In the genomic region with DNA sequence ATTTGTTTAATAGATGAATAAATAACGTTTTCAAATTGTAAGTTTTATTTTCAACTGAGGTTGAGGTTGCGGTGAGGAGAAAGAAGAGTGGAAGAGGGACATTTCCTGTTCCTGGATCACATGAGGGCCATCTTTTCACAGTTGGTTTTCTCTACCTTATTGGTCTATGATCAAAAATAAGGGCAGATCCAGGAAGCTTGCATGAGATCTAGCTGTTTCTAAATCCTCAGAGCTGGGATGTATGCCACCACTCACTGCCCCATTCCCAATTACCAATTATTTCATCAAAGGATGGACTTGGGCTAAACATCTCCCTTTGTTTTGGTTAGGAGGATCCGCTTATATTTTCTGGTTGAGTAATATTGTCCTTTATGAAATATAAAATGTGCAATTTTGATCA, we compare ENCODE assay signal across 24 cellular contexts.
"Had no signal": no experiment of that assay in that cellular context is flagged by ENCODE, and none has a peak within 500 bp of the region (broad histone marks: within the 10 kb centered on the region; RNA-seq: fewer than 3 reads in every experiment).

No MANE protein-coding gene starts in this region.

- H3K9me3 ChIP-seq: stomach, suprapubic skin, testis, thoracic aorta, tibial artery, tibial nerve, transverse colon, upper lobe of left lung, upper lobe of right lung, uterus, vagina had no signal

- H3K4me1 ChIP-seq: stomach, testis, transverse colon, uterus, vagina had no signal

- ATAC-seq: stimulated activated effector memory CD8-positive, alpha-beta T cell treated with anti-CD3 and anti-CD28 coated beads, Interleukin-12 subunit alpha, Interleukin-12 subunit beta, amount 100 ng/mL, for 72 hours; stimulated activated memory B cell treated with anti-CD40 and anti-IgM and Interleukin-4, amounts not matched to agents 10 μg/mL and 1 μg/mL and 100 μg/mL, for 72 hours; stimulated activated naive B cell treated with anti-CD40 and anti-IgM and Interleukin-4, amounts not matched to agents 10 μg/mL and 1 μg/mL and 100 μg/mL, for 72 hours; stimulated activated naive CD8-positive, alpha-beta T cell treated with anti-CD3 and anti-CD28 coated beads, Interleukin-15, amount 100 ng/mL, for 72 hours; stimulated activated naive CD8-positive, alpha-beta T cell treated with anti-CD3 and anti-CD28 coated beads, Interleukin-15, Interleukin-2, amounts not matched to agents 100 U/mL and 50 U/mL, for 24 hours; upper lobe of right lung had no signal

- H3K36me3 ChIP-seq: stomach, suprapubic skin, thoracic aorta, tibial artery, tibial nerve, transverse colon, upper lobe of left lung, upper lobe of right lung, vagina had no signal

- H3K27me3 ChIP-seq: stomach, suprapubic skin, testis, tibial artery, tibial nerve, transverse colon, upper lobe of left lung, upper lobe of right lung, uterus, vagina had no signal

- H3K4me3 ChIP-seq: stomach, suprapubic skin, testis, thoracic aorta, tibial artery, tibial nerve, transverse colon, upper lobe of left lung, upper lobe of right lung, uterus, vagina had no signal

- H3K27ac ChIP-seq: stomach, suprapubic skin, testis, thoracic aorta, tibial artery, tibial nerve, transverse colon, upper lobe of left lung, upper lobe of right lung, uterus, vagina had no signal

- DNase-seq: stimulated activated CD4-positive, alpha-beta T cell treated with anti-CD3 and anti-CD28 coated beads, Interleukin-2, amount 100 ng/mL, for 48 hours; stimulated activated CD4-positive, alpha-beta T cell treated with anti-CD3 and anti-CD28 coated beads, Interleukin-4, amount 100 ng/mL, for 1 hour; stimulated activated CD4-positive, alpha-beta T cell treated with anti-CD3 and anti-CD28 coated beads, Interleukin-4, amount 100 ng/mL, for 24 hours; stimulated activated CD4-positive, alpha-beta T cell treated with anti-CD3 and anti-CD28 coated beads, Interleukin-4, amount 100 ng/mL, for 4 hours; stimulated activated CD8-positive, alpha-beta memory T cell treated with anti-CD3 and anti-CD28 coated beads, Interleukin-4, amount 100 ng/mL, for 48 hours; stimulated activated naive B cell treated with anti-CD40 and anti-IgM and Interleukin-4, amounts not matched to agents 10 μg/mL and 1 μg/mL and 100 μg/mL, for 72 hours; stimulated activated naive CD4-positive, alpha-beta T cell; stimulated activated naive CD4-positive, alpha-beta T cell treated with Interleukin-2 at 50 U/mL for 16 hours; stimulated activated naive CD8-positive, alpha-beta T cell treated with anti-CD3 and anti-CD28 coated beads, Interleukin-15, amount 100 ng/mL, for 72 hours; stimulated activated naive CD8-positive, alpha-beta T cell treated with anti-CD3 and anti-CD28 coated beads, Interleukin-15, Interleukin-2, amounts not matched to agents 100 U/mL and 50 U/mL, for 24 hours; stomach; testis; tibial artery; transverse colon; trophoblast cell; upper lobe of left lung; upper lobe of right lung; uterus had no signal
